ENCODE assay signal across 9 cellular contexts in genomic region chr11:69295995-69296889, GRCh38. TPM values are rescaled to one million over a fixed set of nuclear protein-coding genes. Genes with fewer than 3 reads are reported as not detected.
DNase-seq lines count a peak whose midpoint lies in the region; ATAC-seq and TF ChIP-seq lines count a peak whose summit lies in the region.
"Had no signal": no experiment of that assay in that cellular context is flagged by ENCODE, and none has a peak within 500 bp of the region (broad histone marks: within the 10 kb centered on the region; RNA-seq: fewer than 3 reads in every experiment).

No MANE protein-coding gene starts in this region.

- H3K4me1 ChIP-seq in right cardiac atrium (ENCODE audit: control insufficient read depth, insufficient read depth, low read length): peaks cover 11% of the 10 kb centered on the region
- peaks cover 24% of the 10 kb centered on the region for H3K4me1 ChIP-seq in thymus (ENCODE audit: control insufficient read depth, insufficient read depth, low read length)

- H3K9me3 ChIP-seq in right cardiac atrium (ENCODE audit: control insufficient read depth, low read length): no peaks in the 10 kb centered on the region
- H3K9me3 ChIP-seq in thymus (ENCODE audit: control insufficient read depth): no peaks in the 10 kb centered on the region

- peaks cover 54% of the 10 kb centered on the region for H3K4me1 Mint-ChIP-seq in activated CD8-positive, alpha-beta memory T cell treated with anti-CD3 and anti-CD28 coated beads, Interleukin-2, amount 10 ng/mL, durations not matched to agents 7 days and 5 days

- no peak for ATAC-seq in activated CD8-positive, alpha-beta memory T cell treated with anti-CD3 and anti-CD28 coated beads, Interleukin-2, amount 10 ng/mL, durations not matched to agents 7 days and 5 days
- ATAC-seq in right cardiac atrium (peak in 1 of 2 donors; percentile 31), HG02610 (IDR thresholded peaks at IDR 0.05; ENCODE audit: unreplicated experiment) (no peak)

- intact Hi-C loops in right cardiac atrium (cut with DNase I): loop anchor here (5.0 to 10.0 kb wide), 3 partner anchors 149 to 346 kb away; partner anchors contain the start of gene CCND1 (in 1 of the 4)

- H3K36me3 ChIP-seq in thymus (ENCODE audit: control insufficient read depth, insufficient read depth): no peaks in the 10 kb centered on the region

- no peak overlapping the region for H3K4me3 Mint-ChIP-seq in activated CD8-positive, alpha-beta memory T cell treated with anti-CD3 and anti-CD28 coated beads, Interleukin-2, amount 10 ng/mL, durations not matched to agents 7 days and 5 days

- H3K27ac ChIP-seq in VCaP: peak overlapping the region; percentile 89
- peak overlapping the region; percentile 64 for H3K27ac ChIP-seq in right cardiac atrium (ENCODE audit: low read length)
- peak overlapping the region; percentile 46 for H3K27ac ChIP-seq in thymus (ENCODE audit: low read depth)
- H3K27ac ChIP-seq: foreskin keratinocyte had no signal

- 87% methylated on average over 18 of the region's 18 CpGs for WGBS in right cardiac atrium
- WGBS in thymus: 83% methylated on average over 18 of the region's 18 CpGs

- TF ChIP-seq CTCF in VCaP (conservative IDR thresholded peaks at IDR 0.05): no peak

- no peaks in the 10 kb centered on the region for H3K9me3 Mint-ChIP-seq in activated CD8-positive, alpha-beta memory T cell treated with anti-CD3 and anti-CD28 coated beads, Interleukin-2, amount 10 ng/mL, durations not matched to agents 7 days and 5 days (ENCODE audit: low read depth)

- no peak for DNase-seq in activated CD8-positive, alpha-beta memory T cell treated with anti-CD3 and anti-CD28 coated beads, Interleukin-2, amount 10 ng/mL, durations not matched to agents 7 days and 5 days
- no peak for DNase-seq in activated CD8-positive, alpha-beta memory T cell treated with anti-CD3 and anti-CD28 coated beads, Interleukin-2, amount 50 U/mL, for 4 hours
- DNase-seq in right cardiac atrium (peak; percentile 80 to 82 (median 81)), DMS114 treated with DMSO at 0.1 percent for 48 hours (lab: John Stamatoyannopoulos, UW; ENCODE audit: unreplicated experiment) (no peak), dermis blood vessel endothelial cell (no peak)

- CTCF ChIA-PET in activated CD8-positive, alpha-beta memory T cell treated with anti-CD3 and anti-CD28 coated beads, Interleukin-2, amount 10 ng/mL, durations not matched to agents 7 days and 5 days (lab: Charles Lee): interaction anchor here (1.0 to 4.5 kb wide), 4 partner anchors 15 to 379 kb away, joined by 3 to 24 read pairs (median 4); partner anchors contain the start of gene LTO1

- no peak overlapping the region for H3K4me3 ChIP-seq in right cardiac atrium (ENCODE audit: low read length)
- H3K4me3 ChIP-seq in thymus (ENCODE audit: low read length): no peak overlapping the region

- H3K27me3 Mint-ChIP-seq in activated CD8-positive, alpha-beta memory T cell treated with anti-CD3 and anti-CD28 coated beads, Interleukin-2, amount 10 ng/mL, durations not matched to agents 7 days and 5 days: peaks cover 6% of the 10 kb centered on the region

- H3K36me3 Mint-ChIP-seq in activated CD8-positive, alpha-beta memory T cell treated with anti-CD3 and anti-CD28 coated beads, Interleukin-2, amount 10 ng/mL, durations not matched to agents 7 days and 5 days: peaks cover 2% of the 10 kb centered on the region

- H3K27me3 ChIP-seq in right cardiac atrium (ENCODE audit: control insufficient read depth, insufficient read depth) (no peaks in the 10 kb centered on the region), thymus (ENCODE audit: control insufficient read depth, insufficient read depth) (no peaks in the 10 kb centered on the region)
- H3K27me3 ChIP-seq: foreskin keratinocyte had no signal

- peak overlapping the region; percentile 96 for H3K27ac Mint-ChIP-seq in activated CD8-positive, alpha-beta memory T cell treated with anti-CD3 and anti-CD28 coated beads, Interleukin-2, amount 10 ng/mL, durations not matched to agents 7 days and 5 days

RNA-seq across cellular contexts. Expression of gene MYEOV, which starts 2.3 kb away (rescaled TPM):
- not detected for total RNA-seq in activated CD8-positive, alpha-beta memory T cell treated with anti-CD3 and anti-CD28 coated beads, Interleukin-2, amount 10 ng/mL, durations not matched to agents 7 days and 5 days
- under 1 TPM in 1 of 4 donors, not detected in 3; 0.11 TPM for total RNA-seq in right cardiac atrium
- not detected for polyA plus RNA-seq in right cardiac atrium
- polyA plus RNA-seq in thymus: 0.64 TPM
- 0.05 TPM in 1 of 2 replicates, not detected in the other for total RNA-seq in dermis blood vessel endothelial cell

Comparison
In these comparisons a context has a peak if more than half of its experiments do, and no peak if none do; other contexts are left out.
1. DNase-seq: peak in right cardiac atrium (3 of 3); none in activated CD8-positive, alpha-beta memory T cell treated with anti-CD3 and anti-CD28 coated beads, Interleukin-2, amount 10 ng/mL, durations not matched to agents 7 days and 5 days (single experiment), activated CD8-positive, alpha-beta memory T cell treated with anti-CD3 and anti-CD28 coated beads, Interleukin-2, amount 50 U/mL, for 4 hours (single experiment), DMS114 treated with DMSO at 0.1 percent for 48 hours (single experiment) and dermis blood vessel endothelial cell (single experiment).
2. Peak in every context shown above with its lines, with median percentiles within 50 percentile points of each other: H3K27ac ChIP-seq.